ENCODE assay signal across 25 cellular contexts in genomic region chr11:36365937-36366336, GRCh38.
A peak's percentile ranks its signal among the peaks of the same experiment; 100 is the strongest.
DNase-seq lines count a peak whose midpoint lies in the region; ATAC-seq, FAIRE-seq and TF ChIP-seq lines count a peak whose summit lies in the region.
"Had no signal": no experiment of that assay in that cellular context is flagged by ENCODE, and none has a peak within 500 bp of the region (broad histone marks: within the 10 kb centered on the region; RNA-seq: fewer than 3 reads in every experiment).

No MANE protein-coding gene starts in this region.

- H3K27ac ChIP-seq in spleen = peak overlapping the region in 5 of 8 donors; percentile 14 to 77 (median 76)
- H3K27ac ChIP-seq in RWPE1 = no peak overlapping the region
- H3K27ac ChIP-seq: ascending aorta, skin epidermis, VCaP had no signal

- peaks cover 28 to 75% (median 50%) of the 10 kb centered on the region in 6 donors for H3K4me1 ChIP-seq in spleen
- H3K4me1 ChIP-seq: ascending aorta, BE2C had no signal

- intact Hi-C loops in spleen (cut with DNase I; ENCODE audit: low total_unique reads) = no loop called here

- no peaks in the 10 kb centered on the region for H3K9me3 ChIP-seq in spleen
- H3K9me3 ChIP-seq: ascending aorta, BE2C, MG63 had no signal

- POLR2A ChIA-PET in RWPE1 (lab: Yijun Ruan, JAX; ENCODE audit: low non-redundant PET) = no interaction called here

- no peaks in the 10 kb centered on the region for H3K36me3 Mint-ChIP-seq in stimulated activated effector memory CD8-positive, alpha-beta T cell treated with anti-CD3 and anti-CD28 coated beads, Interleukin-12 subunit alpha, Interleukin-12 subunit beta, amount 100 ng/mL, for 72 hours
- H3K36me3 Mint-ChIP-seq: memory B cell, natural killer cell had no signal

- H3K4me1 Mint-ChIP-seq in stimulated activated effector memory CD8-positive, alpha-beta T cell treated with anti-CD3 and anti-CD28 coated beads, Interleukin-12 subunit alpha, Interleukin-12 subunit beta, amount 100 ng/mL, for 72 hours = peaks cover 28% of the 10 kb centered on the region

- ATAC-seq in GM19395 (IDR thresholded peaks at IDR 0.05; ENCODE audit: unreplicated experiment) = no peak
- ATAC-seq in stimulated activated effector memory CD8-positive, alpha-beta T cell treated with anti-CD3 and anti-CD28 coated beads, Interleukin-12 subunit alpha, Interleukin-12 subunit beta, amount 100 ng/mL, for 72 hours = no peak
- ATAC-seq: GM12878, natural killer cell, SK-N-SH treated with all-trans-retinoic acid at 6 μM for 48 hours had no signal

- H3K4me3 ChIP-seq in spleen = no peak overlapping the region
- H3K4me3 ChIP-seq: ascending aorta, GM12878, MG63, skin epidermis had no signal

- TF ChIP-seq CTCF in spleen (IDR thresholded peaks at IDR 0.05 in 8 of 11, conservative IDR thresholded peaks at IDR 0.05 in 3 of 11) (no peak), RWPE1 (conservative IDR thresholded peaks at IDR 0.05; ENCODE audit: low read depth) (no peak)

- H3K27ac Mint-ChIP-seq in stimulated activated effector memory CD8-positive, alpha-beta T cell treated with anti-CD3 and anti-CD28 coated beads, Interleukin-12 subunit alpha, Interleukin-12 subunit beta, amount 100 ng/mL, for 72 hours = no peak overlapping the region
- H3K27ac Mint-ChIP-seq: activated naive CD4-positive, alpha-beta T cell treated with anti-CD3 and anti-CD28 coated beads for 36 hours; memory B cell; natural killer cell had no signal

- H3K36me3 ChIP-seq in spleen = no peaks in the 10 kb centered on the region
- H3K36me3 ChIP-seq: ascending aorta, BE2C, MG63 had no signal

- no peaks in the 10 kb centered on the region for H3K9me3 Mint-ChIP-seq in stimulated activated effector memory CD8-positive, alpha-beta T cell treated with anti-CD3 and anti-CD28 coated beads, Interleukin-12 subunit alpha, Interleukin-12 subunit beta, amount 100 ng/mL, for 72 hours
- H3K9me3 Mint-ChIP-seq: activated naive CD4-positive, alpha-beta T cell treated with anti-CD3 and anti-CD28 coated beads for 36 hours; memory B cell; natural killer cell had no signal

- FAIRE-seq in GM12892 (lab: Jason Lieb, UNC) = peak; percentile 27
- FAIRE-seq: endometrium, GM12878, HTR-8/SVneo, kidney had no signal

- TF ChIP-seq POLR2A in GM12892 (IDR thresholded peaks at IDR 0.05; ENCODE audit: low read depth, low read length) (no peak), spleen (IDR thresholded peaks at IDR 0.05) (no peak)

- no peak for DNase-seq in GM12892 (ENCODE audit: insufficient read length)
- peak; percentile 93 for DNase-seq in NOMO-1 treated with DMSO at 0.1 percent for 48 hours (lab: John Stamatoyannopoulos, UW; ENCODE audit: unreplicated experiment)
- peak; percentile 51 for DNase-seq in amniotic epithelial cell (ENCODE audit: low read depth)
- no peak for DNase-seq in spleen
- DNase-seq in RWPE1 (ENCODE audit: low spot score) = no peak
- no peak for DNase-seq in stimulated activated effector memory CD8-positive, alpha-beta T cell treated with anti-CD3 and anti-CD28 coated beads, Interleukin-12 subunit alpha, Interleukin-12 subunit beta, amount 100 ng/mL, for 72 hours (ENCODE audit: low spot score in 2 of 2)
- DNase-seq: activated CD4-positive, alpha-beta T cell treated with anti-CD3 and anti-CD28 coated beads, Interleukin-2, amount 50 U/mL, for 4 hours; activated naive CD4-positive, alpha-beta T cell treated with anti-CD3 and anti-CD28 coated beads for 36 hours; BE2C; hippocampal formation; kidney; MG63; natural killer cell; NCI-H2081 treated with DMSO at 0.1 percent for 48 hours; NCI-H510A treated with DMSO at 0.1 percent for 48 hours; stimulated activated CD4-positive, alpha-beta T cell treated with anti-CD3 and anti-CD28 coated beads, Interleukin-4, amount 100 ng/mL, for 24 hours had no signal

- CTCF ChIA-PET in RWPE1 (lab: Yijun Ruan, JAX) = no interaction called here

- H3K4me3 Mint-ChIP-seq in stimulated activated effector memory CD8-positive, alpha-beta T cell treated with anti-CD3 and anti-CD28 coated beads, Interleukin-12 subunit alpha, Interleukin-12 subunit beta, amount 100 ng/mL, for 72 hours = no peak overlapping the region
- H3K4me3 Mint-ChIP-seq: activated naive CD4-positive, alpha-beta T cell treated with anti-CD3 and anti-CD28 coated beads for 36 hours; memory B cell; natural killer cell had no signal

- H3K27me3 ChIP-seq in spleen (replicated peaks in 1 of 7) = no peaks in the 10 kb centered on the region
- H3K27me3 ChIP-seq: ascending aorta, BE2C had no signal

Comparison
In these comparisons a context has a peak if more than half of its experiments do, and no peak if none do; other contexts are left out.
1. DNase-seq: peak in NOMO-1 treated with DMSO at 0.1 percent for 48 hours (single experiment) and amniotic epithelial cell (single experiment); none in GM12892 (single experiment), spleen (single experiment), RWPE1 (single experiment) and stimulated activated effector memory CD8-positive, alpha-beta T cell treated with anti-CD3 and anti-CD28 coated beads, Interleukin-12 subunit alpha, Interleukin-12 subunit beta, amount 100 ng/mL, for 72 hours (0 of 2).